8 cellular contexts compared by ENCODE assay signal in genomic region chr20:56974499-56975250, GRCh38.
A peak's percentile ranks its signal among the peaks of the same experiment; 100 is the strongest.
DNase-seq lines count a peak whose midpoint lies in the region; ATAC-seq, FAIRE-seq and TF ChIP-seq lines count a peak whose summit lies in the region.

No MANE protein-coding gene starts in this region.

- intact Hi-C loops in Panc1 (cut with micrococcal nuclease; ENCODE audit: unreplicated experiment) (loop anchor here (5.0 kb wide), 2 partner anchors 347 to 422 kb away; partner anchors contain the start of gene TFAP2C), esophagus squamous epithelium (cut with DNase I) (loop anchor here (10.0 kb wide), 1 partner anchor 420 kb away; no protein-coding TSS in a partner anchor), cardiac septum (cut with DNase I) (loop anchor here (10.0 kb wide), 1 partner anchor 420 kb away; no protein-coding TSS in a partner anchor)

- BruUV-seq in Panc1 (replicated peaks; lab: Mats Ljungman, UMichigan): no TSS peak

- H3K36me3 ChIP-seq in BJ (ENCODE audit: control insufficient read depth, insufficient read depth, low read length) (no peaks in the 10 kb centered on the region), Panc1 (ENCODE audit: control insufficient read depth, insufficient read depth, low read length) (no peaks in the 10 kb centered on the region), esophagus squamous epithelium (no peaks in the 10 kb centered on the region), parathyroid adenoma (ENCODE audit: control insufficient read depth, insufficient read depth, low read length) (no peaks in the 10 kb centered on the region)

- 8 to 18% methylated on average over 20 to 21 of the region's 21 CpGs for WGBS in esophagus squamous epithelium, 2 donors

- H3K9ac ChIP-seq in parathyroid adenoma: no peak overlapping the region

- H3K4me1 ChIP-seq in Panc1 (ENCODE audit: control insufficient read depth, insufficient read depth, low read length) (0 out of 2 replicates have a peak, but pooled peaks cover 5% of the 10 kb centered on the region), esophagus squamous epithelium (peaks cover 0 to 17% (median 3%) of the 10 kb centered on the region in 3 donors), parathyroid adenoma (no peaks in the 10 kb centered on the region)

- H3K4me2 ChIP-seq in parathyroid adenoma (ENCODE audit: low read length): no peak overlapping the region

- peak; percentile 83 for TF ChIP-seq CTCF in BJ (IDR thresholded peaks at IDR 0.05; ENCODE audit: insufficient read depth, low read depth, low read length)
- peak; percentile 86 for TF ChIP-seq CTCF in Panc1 (IDR thresholded peaks at IDR 0.05)
- peak; percentile 27 to 87 (median 66) for TF ChIP-seq CTCF in esophagus squamous epithelium (IDR thresholded peaks at IDR 0.05)
- peak; percentile 36 for TF ChIP-seq CTCF in parathyroid adenoma (IDR thresholded peaks at IDR 0.05)

- H3K27me3 ChIP-seq in BJ (ENCODE audit: control insufficient read depth, insufficient read depth, low read length) (peaks cover 6% of the 10 kb centered on the region), Panc1 (ENCODE audit: control insufficient read depth, insufficient read depth, low read length) (peaks cover 3% of the 10 kb centered on the region; the same call in 1 of the 2 replicates), esophagus squamous epithelium (peaks cover 0 to 66% (median 0%) of the 10 kb centered on the region in 4 donors), parathyroid adenoma (ENCODE audit: control insufficient read depth, insufficient read depth, low read length) (no peaks in the 10 kb centered on the region)

- FAIRE-seq in H54 (lab: Jason Lieb, UNC): no peak

- POLR2A ChIA-PET in BJ (lab: Charles Lee): no interaction called here
- POLR2A ChIA-PET in Panc1 (lab: Charles Lee): no interaction called here

- TF ChIP-seq POLR2A in H54 (IDR thresholded peaks at IDR 0.05; ENCODE audit: low read depth, low read length): no peak
- TF ChIP-seq POLR2A in esophagus squamous epithelium (IDR thresholded peaks at IDR 0.05): no peak

- DNase-seq in BJ (ENCODE audit: low read depth) (peak; percentile 15), H54 (ENCODE audit: insufficient read length, low spot score) (peak; percentile 60), Panc1 (ENCODE audit: low read depth, low spot score) (no peak), esophagus squamous epithelium (lab: John Stamatoyannopoulos, UW) (no peak), cardiac septum (ENCODE audit: low spot score) (no peak)
- no peak for DNase-seq in stimulated activated naive CD4-positive, alpha-beta T cell treated with Interleukin-2 at 50 U/mL for 16 hours (lab: John Stamatoyannopoulos, UW)

- H3K4me3 ChIP-seq in BJ (ENCODE audit: low read depth, low read length): no peak overlapping the region
- H3K4me3 ChIP-seq in Panc1 (ENCODE audit: low read depth in 2 of 2, low read length in 2 of 2): no peak overlapping the region
- H3K4me3 ChIP-seq in esophagus squamous epithelium: peak overlapping the region in 3 of 4 donors; percentile 4 to 38 (median 8)
- H3K4me3 ChIP-seq in parathyroid adenoma (ENCODE audit: low read depth, low read length): no peak overlapping the region

- no peaks in the 10 kb centered on the region for H3K79me2 ChIP-seq in parathyroid adenoma

- peak; percentile 78 for ATAC-seq in Panc1
- no peak for ATAC-seq in GM18868 (IDR thresholded peaks at IDR 0.05; ENCODE audit: unreplicated experiment)

- H2AFZ ChIP-seq in parathyroid adenoma: no peak overlapping the region

- CTCF ChIA-PET in BJ (lab: Yijun Ruan, JAX) (interaction anchor here (0.7 to 6.0 kb wide), 24 partner anchors 8 to 481 kb away, joined by 3 to 64 read pairs (median 4); partner anchors contain the start of gene TFAP2C), Panc1 (lab: Charles Lee) (interaction anchor here (0.7 to 1.0 kb wide), 2 partner anchors 9 to 345 kb away, joined by 3 to 4 read pairs; no protein-coding TSS in a partner anchor)

- in situ Hi-C loops in Panc1 (cut with HindIII; ENCODE audit: low pct_unique_long_range_greater_than_20kb, low sequenced_read_pairs): no loop called here

- H3K9me3 ChIP-seq in Panc1 (ENCODE audit: control insufficient read depth, insufficient read depth, low read depth, low read length): no peaks in the 10 kb centered on the region
- H3K9me3 ChIP-seq in esophagus squamous epithelium: no peaks in the 10 kb centered on the region
- no peaks in the 10 kb centered on the region for H3K9me3 ChIP-seq in parathyroid adenoma (ENCODE audit: control insufficient read depth, low read length)

- no peak overlapping the region for H3K27ac ChIP-seq in Panc1 (ENCODE audit: low read length)
- H3K27ac ChIP-seq in esophagus squamous epithelium: peak overlapping the region in 1 of 4 donors; percentile 62
- H3K27ac ChIP-seq in parathyroid adenoma: no peak overlapping the region

Comparison
In these comparisons a context has a peak if more than half of its experiments do, and no peak if none do; other contexts are left out.
1. DNase-seq: peak in BJ (single experiment) and H54 (single experiment); none in Panc1 (single experiment), esophagus squamous epithelium (single experiment), stimulated activated naive CD4-positive, alpha-beta T cell treated with Interleukin-2 at 50 U/mL for 16 hours (single experiment) and cardiac septum (single experiment).
2. H3K4me3 ChIP-seq: peak in esophagus squamous epithelium (3 of 4); none in BJ (single experiment), Panc1 (0 of 2) and parathyroid adenoma (single experiment).
3. CTCF ChIP-seq: peak in every context shown above with its lines; median percentile 86 in Panc1; 83 in BJ; 66 in esophagus squamous epithelium; 36 in parathyroid adenoma.